Comparison of ENCODE assay signal across 1 cellular context in genomic region chr2:96137611-96138129, GRCh38.
TF ChIP-seq lines count a peak whose summit lies in the region.

No MANE protein-coding gene starts in this region.

TF ChIP-seq in H1, 55 proteins besides CTCF, POLR2A, EP300 and RAD21:
- no peak for TF ChIP-seq POU5F1 (IDR thresholded peaks at IDR 0.05; ENCODE audit: low read depth, low read length)
- no peak for TF ChIP-seq NRF1 (IDR thresholded peaks at IDR 0.05; ENCODE audit: low read depth, low read length)
- TF ChIP-seq CHD1 (IDR thresholded peaks at IDR 0.05; ENCODE audit: low read depth, low read length), result no peak
- TF ChIP-seq KDM5A (IDR thresholded peaks at IDR 0.05; ENCODE audit: low read length), result no peak
- TF ChIP-seq ZNF274 (IDR thresholded peaks at IDR 0.05; ENCODE audit: borderline replicate concordance, extremely low read depth, low read length), result no peak
- no peak for TF ChIP-seq CBX8 (IDR thresholded peaks at IDR 0.05; ENCODE audit: borderline replicate concordance, low read depth, low read length)
- TF ChIP-seq CTBP2 (IDR thresholded peaks at IDR 0.05; ENCODE audit: borderline replicate concordance, insufficient read depth, insufficient read length, low read length), result no peak
- TF ChIP-seq TAF1 (IDR thresholded peaks at IDR 0.05; ENCODE audit: low read depth, low read length), result no peak
- TF ChIP-seq HDAC2 (IDR thresholded peaks at IDR 0.05; ENCODE audit: borderline replicate concordance in 1 of 2, low read depth in 2 of 2, low read length in 2 of 2), result no peak
- no peak for TF ChIP-seq EZH2 (IDR thresholded peaks at IDR 0.05; ENCODE audit: low read depth, low read length, severe bottlenecking)
- no peak for TF ChIP-seq POLR2AphosphoS5 (IDR thresholded peaks at IDR 0.05; ENCODE audit: low read depth, low read length)
- no peak for TF ChIP-seq KDM4A (IDR thresholded peaks at IDR 0.05; ENCODE audit: low read depth, low read length, severe bottlenecking)
- no peak for TF ChIP-seq SP1 (IDR thresholded peaks at IDR 0.05; ENCODE audit: low read depth, low read length)
